Comparison of ENCODE assay signal across 30 cellular contexts in the genomic region with DNA sequence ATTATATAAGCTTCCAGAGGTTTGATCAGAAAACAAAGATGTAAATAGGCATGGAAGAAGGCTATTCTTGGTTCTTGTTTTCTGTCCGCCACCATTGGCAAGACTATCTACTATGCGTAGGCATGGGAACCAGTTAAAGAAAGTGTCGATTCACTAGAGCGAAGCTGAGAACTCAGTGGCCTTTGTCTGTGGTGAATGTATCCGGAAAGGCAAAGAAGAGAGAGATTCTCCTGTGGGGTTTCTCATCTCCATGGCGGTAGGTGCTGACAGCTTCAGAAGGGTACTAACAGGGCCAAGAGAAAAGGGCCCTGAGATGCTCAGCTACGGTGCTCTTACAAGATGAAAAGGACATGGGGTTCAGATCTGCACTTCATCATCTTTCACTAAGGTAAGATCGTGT. TPM values are rescaled to one million over a fixed set of nuclear protein-coding genes. Genes with fewer than 3 reads are reported as not detected.
"Had no signal": no experiment of that assay in that cellular context is flagged by ENCODE, and none has a peak within 500 bp of the region (broad histone marks: within the 10 kb centered on the region; RNA-seq: fewer than 3 reads in every experiment).

No MANE protein-coding gene starts in this region.

- ATAC-seq: left lobe of liver; lower lobe of right lung; mucosa of descending colon; natural killer cell treated with Interleukin-12 subunit alpha and Interleukin-12 subunit beta and Interleukin-15 and Interleukin-18, amount 100 ng/mL, for 72 hours; psoas muscle; stimulated activated effector memory CD8-positive, alpha-beta T cell treated with anti-CD3 and anti-CD28 coated beads, Interleukin-12 subunit alpha, Interleukin-12 subunit beta, amount 100 ng/mL, for 72 hours; upper lobe of right lung had no signal

- H3K9me3 ChIP-seq: esophagus squamous epithelium, lower lobe of right lung, mucosa of descending colon, neutrophil, ovary, psoas muscle, sigmoid colon, upper lobe of right lung had no signal

- H3K27me3 ChIP-seq: brain microvascular endothelial cell, neutrophil, ovary, sigmoid colon, upper lobe of right lung had no signal

- DNase-seq: activated CD4-positive, alpha-beta memory T cell treated with anti-CD3 and anti-CD28 coated beads, Interleukin-2, amount 10 ng/mL, durations not matched to agents 7 days and 5 days; activated CD4-positive, alpha-beta T cell treated with anti-CD3 and anti-CD28 coated beads, Interleukin-2, amount 10 ng/mL, durations not matched to agents 24 days and 14 days; activated CD4-positive, CD25-positive, alpha-beta regulatory T cell treated with anti-CD3 and anti-CD28 coated beads, Interleukin-2, amount 50 U/mL, for 72 hours; activated CD8-positive, alpha-beta memory T cell treated with anti-CD3 and anti-CD28 coated beads, Interleukin-2, amount 50 U/mL, for 48 hours; activated gamma-delta T cell; activated naive CD4-positive, alpha-beta T cell treated with anti-CD3 and anti-CD28 coated beads, Interleukin-2, amount 50 U/mL, for 16 hours; activated T-cell treated with anti-CD3 and anti-CD28 coated beads, Interleukin-2, amount 50 U/mL, for 24 hours; amniotic stem cell; brain microvascular endothelial cell; effector CD8-positive, alpha-beta T cell; esophagus squamous epithelium; foreskin melanocyte; kidney glomerular epithelial cell; lower lobe of right lung; mucosa of descending colon; ovary; psoas muscle; sigmoid colon; small intestine; stimulated activated CD4-positive, alpha-beta T cell treated with anti-CD3 and anti-CD28 coated beads, Interleukin-4, amount 100 ng/mL, for 24 hours; T-helper 2 cell; upper lobe of right lung had no signal

- H3K4me1 ChIP-seq: lower lobe of right lung, sigmoid colon had no signal

- H3K36me3 ChIP-seq: brain microvascular endothelial cell, esophagus squamous epithelium, lower lobe of right lung, neutrophil, ovary, sigmoid colon, upper lobe of right lung had no signal

- H3K27ac ChIP-seq: brain microvascular endothelial cell, epithelial cell of prostate, esophagus squamous epithelium, lower lobe of right lung, neutrophil, ovary, psoas muscle, sigmoid colon, upper lobe of right lung had no signal

- H3K4me3 ChIP-seq: esophagus squamous epithelium, lower lobe of right lung, mucosa of descending colon, ovary, psoas muscle, sigmoid colon, upper lobe of right lung had no signal

RNA-seq across cellular contexts. Expression of gene KCNJ16, which starts 29.7 kb away (rescaled TPM):
- total RNA-seq: activated CD4-positive, alpha-beta memory T cell treated with anti-CD3 and anti-CD28 coated beads, Interleukin-2, amount 10 ng/mL, durations not matched to agents 7 days and 5 days; activated CD4-positive, alpha-beta T cell treated with anti-CD3 and anti-CD28 coated beads, Interleukin-2, amount 10 ng/mL, durations not matched to agents 24 days and 14 days; cardiac septum; mesenteric fat pad; myocyte; natural killer cell treated with Interleukin-12 subunit alpha and Interleukin-12 subunit beta and Interleukin-15 and Interleukin-18, amount 100 ng/mL, for 72 hours; psoas muscle had no signal
